Comparison of ENCODE assay signal across 17 cellular contexts in genomic region chr5:3995954-3996619, GRCh38.
"Had no signal": no experiment of that assay in that cellular context is flagged by ENCODE, and none has a peak within 500 bp of the region (broad histone marks: within the 10 kb centered on the region; RNA-seq: fewer than 3 reads in every experiment).

No MANE protein-coding gene starts in this region.

- ATAC-seq: left colon; naive thymus-derived CD4-positive, alpha-beta T cell; right cardiac atrium; stimulated activated naive B cell treated with anti-CD40 and anti-IgM and Interleukin-4, amounts not matched to agents 10 μg/mL and 1 μg/mL and 100 μg/mL, for 72 hours had no signal

- H3K27me3 ChIP-seq: colonic mucosa, transverse colon had no signal

- H3K4me1 ChIP-seq: colonic mucosa, stomach, transverse colon had no signal

- H3K27ac ChIP-seq: colonic mucosa, stomach, transverse colon had no signal

- H3K4me3 ChIP-seq: colonic mucosa, stomach, thoracic aorta, transverse colon had no signal

- DNase-seq: colonic mucosa; effector CD4-positive, alpha-beta T cell; endodermal cell; foreskin melanocyte; head of caudate nucleus; hippocampal formation; left colon; naive thymus-derived CD4-positive, alpha-beta T cell; small intestine; stimulated activated CD4-positive, alpha-beta T cell treated with anti-CD3 and anti-CD28 coated beads, Interleukin-12 subunit alpha, Interleukin-12 subunit beta, amount 100 ng/mL, for 4 hours; stimulated activated CD4-positive, alpha-beta T cell treated with anti-CD3 and anti-CD28 coated beads, Interleukin-2, amount 100 ng/mL, for 48 hours; stimulated activated naive B cell treated with anti-CD40 and anti-IgM and Interleukin-4, amounts not matched to agents 10 μg/mL and 1 μg/mL and 100 μg/mL, for 72 hours; stomach; substantia nigra; transverse colon had no signal

- H3K36me3 ChIP-seq: colonic mucosa, stomach, thoracic aorta, transverse colon had no signal

- H3K9me3 ChIP-seq: colonic mucosa, transverse colon had no signal
